ENCODE assay signal across 1 cellular context in the genomic region with DNA sequence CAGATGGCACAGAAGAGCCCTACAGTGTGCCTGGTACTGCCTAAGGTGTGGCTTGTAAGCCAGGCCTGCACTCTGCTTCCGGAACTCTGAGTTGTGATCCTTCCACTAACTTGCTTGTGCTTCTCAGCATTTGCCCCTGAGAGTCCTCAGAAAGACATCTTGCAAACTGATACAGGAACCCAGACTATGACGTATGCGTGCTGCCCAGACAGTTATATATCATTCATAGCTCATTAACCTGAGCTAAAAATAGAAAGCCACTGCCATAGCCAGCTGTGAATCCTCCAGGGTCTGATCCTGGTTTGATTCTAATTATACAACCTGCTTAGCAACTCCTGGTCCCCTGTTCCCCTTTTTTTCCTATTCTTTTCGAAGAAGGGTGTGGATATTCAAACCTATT.
TF ChIP-seq lines count a peak whose summit lies in the region.

No MANE protein-coding gene starts in this region.

TF ChIP-seq in WTC11, 78 proteins besides CTCF, POLR2A, EP300 and RAD21 (continued from another document):
- TF ChIP-seq, protein P1, sequence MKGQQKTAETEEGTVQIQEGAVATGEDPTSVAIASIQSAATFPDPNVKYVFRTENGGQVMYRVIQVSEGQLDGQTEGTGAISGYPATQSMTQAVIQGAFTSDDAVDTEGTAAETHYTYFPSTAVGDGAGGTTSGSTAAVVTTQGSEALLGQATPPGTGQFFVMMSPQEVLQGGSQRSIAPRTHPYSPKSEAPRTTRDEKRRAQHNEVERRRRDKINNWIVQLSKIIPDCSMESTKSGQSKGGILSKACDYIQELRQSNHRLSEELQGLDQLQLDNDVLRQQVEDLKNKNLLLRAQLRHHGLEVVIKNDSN (CRISPR knock-in tag; IDR thresholded peaks at IDR 0.05): no peak
- TF ChIP-seq ZNF317 (CRISPR knock-in tag; IDR thresholded peaks at IDR 0.05; ENCODE audit: borderline replicate concordance, low read depth) (no peak), ELF4 (CRISPR knock-in tag; IDR thresholded peaks at IDR 0.05; ENCODE audit: low read depth) (no peak), ZNF423 (CRISPR knock-in tag; IDR thresholded peaks at IDR 0.05) (no peak), ZNF232 (CRISPR knock-in tag; IDR thresholded peaks at IDR 0.05) (no peak), ZNF263 (CRISPR knock-in tag; IDR thresholded peaks at IDR 0.05; ENCODE audit: low read depth) (no peak), HMGA2 (CRISPR knock-in tag; IDR thresholded peaks at IDR 0.05) (no peak), OVOL2 (CRISPR knock-in tag; IDR thresholded peaks at IDR 0.05; ENCODE audit: borderline replicate concordance) (no peak), ATF1 (CRISPR knock-in tag; IDR thresholded peaks at IDR 0.05) (no peak)
- TF ChIP-seq, protein P2, sequence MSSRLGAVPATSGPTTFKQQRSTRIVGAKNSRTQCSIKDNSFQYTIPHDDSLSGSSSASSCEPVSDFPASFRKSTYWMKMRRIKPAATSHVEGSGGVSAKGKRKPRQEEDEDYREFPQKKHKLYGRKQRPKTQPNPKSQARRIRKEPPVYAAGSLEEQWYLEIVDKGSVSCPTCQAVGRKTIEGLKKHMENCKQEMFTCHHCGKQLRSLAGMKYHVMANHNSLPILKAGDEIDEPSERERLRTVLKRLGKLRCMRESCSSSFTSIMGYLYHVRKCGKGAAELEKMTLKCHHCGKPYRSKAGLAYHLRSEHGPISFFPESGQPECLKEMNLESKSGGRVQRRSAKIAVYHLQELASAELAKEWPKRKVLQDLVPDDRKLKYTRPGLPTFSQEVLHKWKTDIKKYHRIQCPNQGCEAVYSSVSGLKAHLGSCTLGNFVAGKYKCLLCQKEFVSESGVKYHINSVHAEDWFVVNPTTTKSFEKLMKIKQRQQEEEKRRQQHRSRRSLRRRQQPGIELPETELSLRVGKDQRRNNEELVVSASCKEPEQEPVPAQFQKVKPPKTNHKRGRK (CRISPR knock-in tag; IDR thresholded peaks at IDR 0.05; ENCODE audit: borderline replicate concordance): no peak
- TF ChIP-seq, protein P3, sequence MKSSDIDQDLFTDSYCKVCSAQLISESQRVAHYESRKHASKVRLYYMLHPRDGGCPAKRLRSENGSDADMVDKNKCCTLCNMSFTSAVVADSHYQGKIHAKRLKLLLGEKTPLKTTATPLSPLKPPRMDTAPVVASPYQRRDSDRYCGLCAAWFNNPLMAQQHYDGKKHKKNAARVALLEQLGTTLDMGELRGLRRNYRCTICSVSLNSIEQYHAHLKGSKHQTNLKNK (CRISPR knock-in tag; IDR thresholded peaks at IDR 0.05): no peak
- TF ChIP-seq, protein P4, sequence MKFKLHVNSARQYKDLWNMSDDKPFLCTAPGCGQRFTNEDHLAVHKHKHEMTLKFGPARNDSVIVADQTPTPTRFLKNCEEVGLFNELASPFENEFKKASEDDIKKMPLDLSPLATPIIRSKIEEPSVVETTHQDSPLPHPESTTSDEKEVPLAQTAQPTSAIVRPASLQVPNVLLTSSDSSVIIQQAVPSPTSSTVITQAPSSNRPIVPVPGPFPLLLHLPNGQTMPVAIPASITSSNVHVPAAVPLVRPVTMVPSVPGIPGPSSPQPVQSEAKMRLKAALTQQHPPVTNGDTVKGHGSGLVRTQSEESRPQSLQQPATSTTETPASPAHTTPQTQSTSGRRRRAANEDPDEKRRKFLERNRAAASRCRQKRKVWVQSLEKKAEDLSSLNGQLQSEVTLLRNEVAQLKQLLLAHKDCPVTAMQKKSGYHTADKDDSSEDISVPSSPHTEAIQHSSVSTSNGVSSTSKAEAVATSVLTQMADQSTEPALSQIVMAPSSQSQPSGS (CRISPR knock-in tag; IDR thresholded peaks at IDR 0.05; ENCODE audit: borderline replicate concordance, low read depth): no peak
- TF ChIP-seq, protein P5, sequence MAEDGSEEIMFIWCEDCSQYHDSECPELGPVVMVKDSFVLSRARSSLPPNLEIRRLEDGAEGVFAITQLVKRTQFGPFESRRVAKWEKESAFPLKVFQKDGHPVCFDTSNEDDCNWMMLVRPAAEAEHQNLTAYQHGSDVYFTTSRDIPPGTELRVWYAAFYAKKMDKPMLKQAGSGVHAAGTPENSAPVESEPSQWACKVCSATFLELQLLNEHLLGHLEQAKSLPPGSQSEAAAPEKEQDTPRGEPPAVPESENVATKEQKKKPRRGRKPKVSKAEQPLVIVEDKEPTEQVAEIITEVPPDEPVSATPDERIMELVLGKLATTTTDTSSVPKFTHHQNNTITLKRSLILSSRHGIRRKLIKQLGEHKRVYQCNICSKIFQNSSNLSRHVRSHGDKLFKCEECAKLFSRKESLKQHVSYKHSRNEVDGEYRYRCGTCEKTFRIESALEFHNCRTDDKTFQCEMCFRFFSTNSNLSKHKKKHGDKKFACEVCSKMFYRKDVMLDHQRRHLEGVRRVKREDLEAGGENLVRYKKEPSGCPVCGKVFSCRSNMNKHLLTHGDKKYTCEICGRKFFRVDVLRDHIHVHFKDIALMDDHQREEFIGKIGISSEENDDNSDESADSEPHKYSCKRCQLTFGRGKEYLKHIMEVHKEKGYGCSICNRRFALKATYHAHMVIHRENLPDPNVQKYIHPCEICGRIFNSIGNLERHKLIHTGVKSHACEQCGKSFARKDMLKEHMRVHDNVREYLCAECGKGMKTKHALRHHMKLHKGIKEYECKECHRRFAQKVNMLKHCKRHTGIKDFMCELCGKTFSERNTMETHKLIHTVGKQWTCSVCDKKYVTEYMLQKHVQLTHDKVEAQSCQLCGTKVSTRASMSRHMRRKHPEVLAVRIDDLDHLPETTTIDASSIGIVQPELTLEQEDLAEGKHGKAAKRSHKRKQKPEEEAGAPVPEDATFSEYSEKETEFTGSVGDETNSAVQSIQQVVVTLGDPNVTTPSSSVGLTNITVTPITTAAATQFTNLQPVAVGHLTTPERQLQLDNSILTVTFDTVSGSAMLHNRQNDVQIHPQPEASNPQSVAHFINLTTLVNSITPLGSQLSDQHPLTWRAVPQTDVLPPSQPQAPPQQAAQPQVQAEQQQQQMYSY (CRISPR knock-in tag; IDR thresholded peaks at IDR 0.05): no peak
- TF ChIP-seq, protein P6, sequence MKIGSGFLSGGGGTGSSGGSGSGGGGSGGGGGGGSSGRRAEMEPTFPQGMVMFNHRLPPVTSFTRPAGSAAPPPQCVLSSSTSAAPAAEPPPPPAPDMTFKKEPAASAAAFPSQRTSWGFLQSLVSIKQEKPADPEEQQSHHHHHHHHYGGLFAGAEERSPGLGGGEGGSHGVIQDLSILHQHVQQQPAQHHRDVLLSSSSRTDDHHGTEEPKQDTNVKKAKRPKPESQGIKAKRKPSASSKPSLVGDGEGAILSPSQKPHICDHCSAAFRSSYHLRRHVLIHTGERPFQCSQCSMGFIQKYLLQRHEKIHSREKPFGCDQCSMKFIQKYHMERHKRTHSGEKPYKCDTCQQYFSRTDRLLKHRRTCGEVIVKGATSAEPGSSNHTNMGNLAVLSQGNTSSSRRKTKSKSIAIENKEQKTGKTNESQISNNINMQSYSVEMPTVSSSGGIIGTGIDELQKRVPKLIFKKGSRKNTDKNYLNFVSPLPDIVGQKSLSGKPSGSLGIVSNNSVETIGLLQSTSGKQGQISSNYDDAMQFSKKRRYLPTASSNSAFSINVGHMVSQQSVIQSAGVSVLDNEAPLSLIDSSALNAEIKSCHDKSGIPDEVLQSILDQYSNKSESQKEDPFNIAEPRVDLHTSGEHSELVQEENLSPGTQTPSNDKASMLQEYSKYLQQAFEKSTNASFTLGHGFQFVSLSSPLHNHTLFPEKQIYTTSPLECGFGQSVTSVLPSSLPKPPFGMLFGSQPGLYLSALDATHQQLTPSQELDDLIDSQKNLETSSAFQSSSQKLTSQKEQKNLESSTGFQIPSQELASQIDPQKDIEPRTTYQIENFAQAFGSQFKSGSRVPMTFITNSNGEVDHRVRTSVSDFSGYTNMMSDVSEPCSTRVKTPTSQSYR (CRISPR knock-in tag; IDR thresholded peaks at IDR 0.05): no peak
